ENCODE assay signal across 22 cellular contexts in genomic region chr16:11686713-11687112, GRCh38. TPM values are rescaled to one million over a fixed set of nuclear protein-coding genes. Genes with fewer than 3 reads are reported as not detected.
A peak's percentile ranks its signal among the peaks of the same experiment; 100 is the strongest.
DNase-seq lines count a peak whose midpoint lies in the region; ATAC-seq, FAIRE-seq and TF ChIP-seq lines count a peak whose summit lies in the region.
"Had no signal": no experiment of that assay in that cellular context is flagged by ENCODE, and none has a peak within 500 bp of the region (broad histone marks: within the 10 kb centered on the region; RNA-seq: fewer than 3 reads in every experiment).

No MANE protein-coding gene starts in this region.

- H3K27ac Mint-ChIP-seq in activated naive CD4-positive, alpha-beta T cell treated with anti-CD3 and anti-CD28 coated beads, Interleukin-2, amount 10 ng/mL, durations not matched to agents 7 days and 5 days, result peak overlapping the region; percentile 13
- H3K27ac Mint-ChIP-seq in activated naive CD4-positive, alpha-beta T cell treated with anti-CD3 and anti-CD28 coated beads, Interleukin-2, amount 50 U/mL, for 72 hours, result no peak overlapping the region
- H3K27ac Mint-ChIP-seq: activated CD4-positive, alpha-beta T cell treated with anti-CD3 and anti-CD28 coated beads, Interleukin-2, amount 10 ng/mL, durations not matched to agents 24 days and 14 days; endodermal cell; mesothelial cell of epicardium had no signal

- peaks cover 75% of the 10 kb centered on the region for H3K36me3 Mint-ChIP-seq in activated naive CD4-positive, alpha-beta T cell treated with anti-CD3 and anti-CD28 coated beads, Interleukin-2, amount 10 ng/mL, durations not matched to agents 7 days and 5 days
- H3K36me3 Mint-ChIP-seq in activated naive CD4-positive, alpha-beta T cell treated with anti-CD3 and anti-CD28 coated beads, Interleukin-2, amount 50 U/mL, for 72 hours, result peaks cover 25% of the 10 kb centered on the region in 2 donors

- H3K9me2 ChIP-seq in SU-DHL-6 (replicated peaks; ENCODE audit: insufficient read depth, low read length), result no peaks in the 10 kb centered on the region
- H3K9me2 ChIP-seq in hepatocyte (replicated peaks; ENCODE audit: insufficient read depth), result no peaks in the 10 kb centered on the region

- no peak for DNase-seq in activated naive CD4-positive, alpha-beta T cell treated with anti-CD3 and anti-CD28 coated beads, Interleukin-2, amount 10 ng/mL, durations not matched to agents 7 days and 5 days
- DNase-seq in activated naive CD4-positive, alpha-beta T cell treated with anti-CD3 and anti-CD28 coated beads, Interleukin-2, amount 50 U/mL, for 72 hours (ENCODE audit: low spot score in 2 of 2), result no peak
- no peak for DNase-seq in hepatocyte (ENCODE audit: low spot score)
- no peak for DNase-seq in uterus
- no peak for DNase-seq in D721Med (ENCODE audit: insufficient read length, low spot score)
- DNase-seq in left colon, result no peak
- DNase-seq: activated CD4-positive, alpha-beta T cell treated with anti-CD3 and anti-CD28 coated beads, Interleukin-2, amount 10 ng/mL, durations not matched to agents 24 days and 14 days; activated CD8-positive, alpha-beta memory T cell treated with anti-CD3 and anti-CD28 coated beads, Interleukin-2, amount 50 U/mL, for 48 hours; BE2C; endodermal cell; GDM1; left cardiac atrium; NCI-H1417 treated with DMSO at 0.1 percent for 48 hours; NCI-H524 treated with DMSO at 0.1 percent for 48 hours; T-helper 1 cell; upper lobe of left lung had no signal

- H3K4me2 ChIP-seq in SU-DHL-6 (ENCODE audit: low read depth, low read length, poor library complexity, severe bottlenecking), result peak overlapping the region; percentile 54
- H3K4me2 ChIP-seq in hepatocyte, result no peak overlapping the region

- H3K79me2 ChIP-seq in SU-DHL-6 (ENCODE audit: insufficient read depth, low read length) (no peaks in the 10 kb centered on the region), hepatocyte (peaks cover 32% of the 10 kb centered on the region)

- no peak overlapping the region for H2AFZ ChIP-seq in SU-DHL-6 (ENCODE audit: low read depth, low read length, severe bottlenecking)
- no peak overlapping the region for H2AFZ ChIP-seq in hepatocyte

- no peak overlapping the region for H3K9ac ChIP-seq in SU-DHL-6 (ENCODE audit: low read length)

- no peaks in the 10 kb centered on the region for H3K27me3 ChIP-seq in SU-DHL-6 (ENCODE audit: low read length)
- H3K27me3 ChIP-seq in hepatocyte, result no peaks in the 10 kb centered on the region
- no peaks in the 10 kb centered on the region for H3K27me3 ChIP-seq in uterus
- H3K27me3 ChIP-seq: BE2C, stomach, upper lobe of left lung had no signal

- H3K4me3 ChIP-seq in SU-DHL-6 (ENCODE audit: insufficient read depth, low read length, poor library complexity, severe bottlenecking) (no peak overlapping the region), hepatocyte (no peak overlapping the region), uterus (no peak overlapping the region)
- H3K4me3 ChIP-seq: stomach, upper lobe of left lung had no signal

- H3K9me3 ChIP-seq in SU-DHL-6 (ENCODE audit: insufficient read depth, low read length) (no peaks in the 10 kb centered on the region), hepatocyte (ENCODE audit: low read depth) (no peaks in the 10 kb centered on the region), uterus (no peaks in the 10 kb centered on the region)
- H3K9me3 ChIP-seq: BE2C, stomach, upper lobe of left lung had no signal

- H4K20me1 ChIP-seq in SU-DHL-6 (ENCODE audit: low read depth, low read length) (no peaks in the 10 kb centered on the region), hepatocyte (ENCODE audit: insufficient read depth, poor library complexity, severe bottlenecking) (peaks cover 9% of the 10 kb centered on the region)

- no peak for FAIRE-seq in D721Med (lab: Jason Lieb, UNC)
- FAIRE-seq: HepG2 had no signal

- WGBS in hepatocyte (ENCODE audit: low lambda C conversion rate, missing lambda C conversion rate), result 64% methylated on average over 5 of the region's 5 CpGs

- intact Hi-C loops in uterus (cut with DNase I; ENCODE audit: low total_unique reads), result no loop called here
- intact Hi-C loops in left colon (cut with DNase I, micrococcal nuclease), result no loop called here

- no peaks in the 10 kb centered on the region for H3K27me3 Mint-ChIP-seq in activated naive CD4-positive, alpha-beta T cell treated with anti-CD3 and anti-CD28 coated beads, Interleukin-2, amount 10 ng/mL, durations not matched to agents 7 days and 5 days
- H3K27me3 Mint-ChIP-seq: activated CD4-positive, alpha-beta T cell treated with anti-CD3 and anti-CD28 coated beads, Interleukin-2, amount 10 ng/mL, durations not matched to agents 24 days and 14 days had no signal

- H3K4me1 ChIP-seq in hepatocyte (ENCODE audit: insufficient read depth) (no peaks in the 10 kb centered on the region), uterus (peaks cover 0 to 6% of the 10 kb centered on the region in 2 donors)
- H3K4me1 ChIP-seq: BE2C had no signal

- CTCF ChIA-PET in activated naive CD4-positive, alpha-beta T cell treated with anti-CD3 and anti-CD28 coated beads, Interleukin-2, amount 10 ng/mL, durations not matched to agents 7 days and 5 days (lab: Charles Lee), result no interaction called here

- H3K27ac ChIP-seq in SU-DHL-6 (ENCODE audit: low read depth, low read length), result peak overlapping the region; percentile 88
- H3K27ac ChIP-seq in hepatocyte, result peak overlapping the region; percentile 62
- H3K27ac ChIP-seq in uterus, result peak overlapping the region; percentile 35 to 71
- H3K27ac ChIP-seq: upper lobe of left lung had no signal

- H3F3A ChIP-seq in SU-DHL-6 (ENCODE audit: insufficient read depth), result peaks cover 59% of the 10 kb centered on the region

- H3K4me3 Mint-ChIP-seq in activated naive CD4-positive, alpha-beta T cell treated with anti-CD3 and anti-CD28 coated beads, Interleukin-2, amount 10 ng/mL, durations not matched to agents 7 days and 5 days, result no peak overlapping the region
- H3K4me3 Mint-ChIP-seq: activated CD4-positive, alpha-beta T cell treated with anti-CD3 and anti-CD28 coated beads, Interleukin-2, amount 10 ng/mL, durations not matched to agents 24 days and 14 days; endodermal cell; mesothelial cell of epicardium had no signal

- H3K36me3 ChIP-seq in SU-DHL-6 (ENCODE audit: low read length), result peaks cover 17% of the 10 kb centered on the region
- no peaks in the 10 kb centered on the region for H3K36me3 ChIP-seq in hepatocyte (replicated peaks; ENCODE audit: insufficient read depth, low read depth)
- no peaks in the 10 kb centered on the region for H3K36me3 ChIP-seq in uterus

- no peak for TF ChIP-seq POLR2A in uterus (IDR thresholded peaks at IDR 0.05)

- no peak for ATAC-seq in activated naive CD4-positive, alpha-beta T cell treated with anti-CD3 and anti-CD28 coated beads, Interleukin-2, amount 50 U/mL, for 72 hours
- ATAC-seq in left colon (no peak), GM18909 (IDR thresholded peaks at IDR 0.05; ENCODE audit: poor library complexity, unreplicated experiment) (no peak)
- ATAC-seq: HepG2, left cardiac atrium had no signal

- no peak for TF ChIP-seq CTCF in SU-DHL-6 (IDR thresholded peaks at IDR 0.05; ENCODE audit: insufficient read depth, low read length, poor library complexity, severe bottlenecking)
- TF ChIP-seq CTCF in hepatocyte (IDR thresholded peaks at IDR 0.05; ENCODE audit: poor library complexity), result no peak
- TF ChIP-seq CTCF in uterus (IDR thresholded peaks at IDR 0.05), result no peak
- TF ChIP-seq CTCF in D721Med (IDR thresholded peaks at IDR 0.05; ENCODE audit: insufficient read depth, missing control alignments), result no peak

- peaks cover 28% of the 10 kb centered on the region for H3K4me1 Mint-ChIP-seq in activated naive CD4-positive, alpha-beta T cell treated with anti-CD3 and anti-CD28 coated beads, Interleukin-2, amount 10 ng/mL, durations not matched to agents 7 days and 5 days

- no peaks in the 10 kb centered on the region for H3K9me3 Mint-ChIP-seq in activated naive CD4-positive, alpha-beta T cell treated with anti-CD3 and anti-CD28 coated beads, Interleukin-2, amount 10 ng/mL, durations not matched to agents 7 days and 5 days
- no peaks in the 10 kb centered on the region for H3K9me3 Mint-ChIP-seq in activated naive CD4-positive, alpha-beta T cell treated with anti-CD3 and anti-CD28 coated beads, Interleukin-2, amount 50 U/mL, for 72 hours
- H3K9me3 Mint-ChIP-seq: activated CD4-positive, alpha-beta T cell treated with anti-CD3 and anti-CD28 coated beads, Interleukin-2, amount 10 ng/mL, durations not matched to agents 24 days and 14 days; endodermal cell; mesothelial cell of epicardium; nephron had no signal

RNA-seq across cellular contexts. Expression of gene SNN, which starts 18.5 kb away (rescaled TPM):
- 10 to 100 TPM; 11.0 to 14.4 TPM for total RNA-seq in activated naive CD4-positive, alpha-beta T cell treated with anti-CD3 and anti-CD28 coated beads, Interleukin-2, amount 50 U/mL, for 72 hours
- 18.8 and 18.9 TPM in 2 replicates for total RNA-seq in hepatocyte
- polyA plus RNA-seq in hepatocyte, result 16.4 and 16.7 TPM in 2 replicates
- total RNA-seq in uterus, result 10 to 100 TPM in 3 of 4 donors, 1 to 10 TPM in 1; 4.1 to 30.1 (median 23.0) TPM
- total RNA-seq in left colon, result 1 to 10 TPM; 2.4 to 7.6 TPM

RNA-seq across cellular contexts. Expression of gene TXNDC11, which starts 55.9 kb away (rescaled TPM):
- 10 to 100 TPM; 26.3 to 32.9 TPM for total RNA-seq in activated naive CD4-positive, alpha-beta T cell treated with anti-CD3 and anti-CD28 coated beads, Interleukin-2, amount 50 U/mL, for 72 hours
- total RNA-seq in hepatocyte (48.7 and 59.4 TPM in 2 replicates), uterus (10 to 100 TPM in 3 of 4 donors, 1 to 10 TPM in 1; 6.1 to 52.0 (median 40.0) TPM), left colon (10 to 100 TPM; 67.4 TPM)
- 58.5 and 59.4 TPM in 2 replicates for polyA plus RNA-seq in hepatocyte
